20 cellular contexts compared by ENCODE assay signal in the genomic region with DNA sequence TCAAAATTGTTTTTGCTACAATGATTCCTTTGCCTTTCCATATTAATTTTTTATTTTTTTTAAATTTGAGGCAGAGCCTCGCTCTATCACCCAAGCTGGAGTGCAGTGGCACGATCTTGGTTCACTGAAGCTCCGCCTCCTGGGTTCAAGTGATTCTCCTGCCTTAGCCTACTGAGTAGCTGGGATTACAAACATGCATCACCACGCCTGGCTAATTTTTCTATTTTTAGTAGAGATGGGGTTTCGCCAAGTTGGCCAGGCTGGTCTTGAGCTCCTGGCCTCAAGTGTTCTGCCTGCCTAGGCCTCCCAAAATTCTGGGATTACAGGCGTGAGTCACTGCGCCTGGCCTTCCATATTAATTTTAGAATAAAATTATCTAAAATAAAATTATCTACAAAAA.
"Had no signal": no experiment of that assay in that cellular context is flagged by ENCODE, and none has a peak within 500 bp of the region (broad histone marks: within the 10 kb centered on the region; RNA-seq: fewer than 3 reads in every experiment).

No MANE protein-coding gene starts in this region.

- H3K4me3 Mint-ChIP-seq: dendritic cell treated with granulocyte-macrophage colony-stimulating factor and Interleukin-4, amounts not matched to agents 40 ng/mL and 50 ng/mL, for 4 days; memory B cell had no signal

- H3K9me3 ChIP-seq: colonic mucosa, esophagus squamous epithelium, gastrocnemius medialis, lower lobe of right lung had no signal

- H3K27ac Mint-ChIP-seq: dendritic cell treated with granulocyte-macrophage colony-stimulating factor and Interleukin-4, amounts not matched to agents 40 ng/mL and 50 ng/mL, for 4 days; memory B cell had no signal

- H3K36me3 ChIP-seq: colonic mucosa, esophagus squamous epithelium, gastrocnemius medialis, heart right ventricle, left lung, lower lobe of right lung had no signal

- H3K4me3 ChIP-seq: colonic mucosa, esophagus squamous epithelium, gastrocnemius medialis, heart right ventricle, left lung, lower lobe of right lung had no signal

- H3K27me3 ChIP-seq: colonic mucosa, esophagus squamous epithelium, gastrocnemius medialis, heart right ventricle, left lung had no signal

- H3K4me1 ChIP-seq: colonic mucosa, esophagus squamous epithelium, left lung, lower lobe of right lung had no signal

- H3K27ac ChIP-seq: colonic mucosa, esophagus squamous epithelium, heart right ventricle, left lung, lower lobe of right lung had no signal

- DNase-seq: cerebellar nuclear complex; colonic mucosa; cortex of kidney; effector CD4-positive, alpha-beta T cell; effector memory CD4-positive, alpha-beta T cell; esophagus squamous epithelium; foreskin fibroblast; foreskin melanocyte; glutamatergic neuron; head of caudate nucleus; heart right ventricle; hippocampal formation; left cardiac atrium; left lung; lower lobe of right lung; mesendoderm; midbrain had no signal

- H3K27me3 Mint-ChIP-seq: dendritic cell treated with granulocyte-macrophage colony-stimulating factor and Interleukin-4, amounts not matched to agents 40 ng/mL and 50 ng/mL, for 4 days; memory B cell had no signal

- ATAC-seq: gastrocnemius medialis, left cardiac atrium, left lung, lower lobe of right lung had no signal
